In the genomic region with DNA sequence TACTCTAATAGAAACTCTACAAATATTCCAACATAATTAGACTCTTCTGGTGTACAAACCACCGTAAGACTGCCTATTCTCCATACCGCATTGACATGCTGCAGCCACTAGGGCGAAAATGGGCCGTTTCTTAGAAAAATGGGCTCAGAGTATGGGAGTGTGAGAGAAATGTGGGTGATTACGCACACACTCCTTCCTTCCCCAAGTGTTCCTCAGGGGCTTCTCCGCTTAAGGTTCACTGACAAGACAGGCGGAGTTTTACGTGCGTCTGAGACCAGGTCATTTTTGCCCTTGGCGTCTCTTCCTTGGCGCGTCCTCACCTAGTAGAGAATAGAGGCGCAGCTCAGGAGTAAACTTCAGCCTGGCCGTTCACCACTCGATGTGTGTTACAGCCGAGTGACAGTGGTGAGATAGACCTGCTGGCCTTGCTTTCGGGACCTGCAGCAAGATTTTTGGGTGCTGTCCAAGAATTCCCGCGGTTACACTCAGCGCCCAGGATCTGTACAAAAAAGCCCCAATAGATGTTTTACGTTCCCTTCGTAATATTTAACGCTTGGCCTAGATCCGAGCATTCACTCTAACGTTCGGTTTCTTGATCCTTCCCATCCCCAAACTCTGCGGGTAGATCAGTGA, we compare ENCODE assay signal across 1 cellular context.
TF ChIP-seq lines count a peak whose summit lies in the region.

No MANE protein-coding gene starts in this region.

TF ChIP-seq in GM12878, 131 proteins besides CTCF, POLR2A, EP300 and RAD21:
- TF ChIP-seq STAT3 (IDR thresholded peaks at IDR 0.05; ENCODE audit: low read depth, low read length) (no peak), SMC3 (IDR thresholded peaks at IDR 0.05; ENCODE audit: borderline replicate concordance, low read length) (0 out of 2 replicates have a peak, but pooled peaks have one; percentile 9)
TF ChIP-seq in GM12878: peak in this region for 1.
